Comparison of ENCODE assay signal across 8 cellular contexts in the genomic region with DNA sequence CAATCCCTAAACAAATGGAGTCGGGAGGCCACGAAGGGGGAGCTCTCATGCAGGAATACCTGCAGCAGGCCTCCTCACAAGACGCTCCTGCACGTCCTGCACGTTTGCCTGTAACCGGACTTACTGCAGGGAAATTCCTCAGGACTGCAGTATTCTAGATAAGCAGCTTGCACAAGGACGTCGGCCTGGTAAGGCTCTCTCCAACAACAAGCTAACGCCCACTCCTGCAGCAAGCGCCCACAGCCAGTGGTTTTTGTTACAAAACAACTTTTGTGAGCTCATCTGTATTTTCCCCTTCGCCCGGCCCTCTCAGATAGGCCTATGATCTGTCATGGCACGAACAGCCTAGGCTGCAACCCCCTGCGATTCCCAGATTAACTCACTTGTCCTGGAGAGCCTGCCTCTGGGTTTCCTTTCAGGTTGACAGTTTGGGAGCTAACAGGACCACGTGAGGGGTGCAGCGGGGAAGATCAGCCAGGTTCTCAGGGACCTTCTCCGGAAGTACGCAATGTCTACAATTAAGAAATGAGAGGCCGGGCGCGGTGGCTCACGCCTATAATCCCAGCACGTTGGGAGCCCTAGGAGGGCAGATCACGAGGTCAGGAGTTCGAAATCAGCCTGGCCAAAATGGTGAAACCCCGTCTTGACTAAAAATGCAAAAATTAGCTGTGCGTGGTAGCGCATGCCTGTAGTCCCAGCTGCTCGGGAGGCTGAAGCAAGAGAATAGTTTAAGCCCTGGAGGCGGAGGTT. TPM values are rescaled to one million over a fixed set of nuclear protein-coding genes. Genes with fewer than 3 reads are reported as not detected.
DNase-seq lines count a peak whose midpoint lies in the region; ATAC-seq and TF ChIP-seq lines count a peak whose summit lies in the region.

No MANE protein-coding gene starts in this region.

- TF ChIP-seq POLR2A in body of pancreas (IDR thresholded peaks at IDR 0.05) = peak in 2 of 3 donors; percentile 41 to 44

- H3K27ac ChIP-seq in body of pancreas = peak overlapping the region; percentile 20 to 100 (median 96)

- peak overlapping the region; percentile 89 to 93 (median 93) for H3K4me3 Mint-ChIP-seq in immature natural killer cell

- intact Hi-C loops in body of pancreas (cut with DNase I) = no loop called here

- no peaks in the 10 kb centered on the region for H3K27me3 ChIP-seq in body of pancreas

- H3K9me3 ChIP-seq in body of pancreas = no peaks in the 10 kb centered on the region

- H3K27ac Mint-ChIP-seq in immature natural killer cell = peak overlapping the region; percentile 86 to 95 (median 90)

- peaks cover 30% of the 10 kb centered on the region for H3K4me1 ChIP-seq in body of pancreas

- no peak for TF ChIP-seq CTCF in body of pancreas (IDR thresholded peaks at IDR 0.05)

- DNase-seq in NCI-H2227 (lab: John Stamatoyannopoulos, UW; ENCODE audit: unreplicated experiment) (peak; percentile 50), NCI-H2227 treated with DMSO at 0.1 percent for 48 hours (lab: John Stamatoyannopoulos, UW) (no peak), SKM-1 treated with dmso at 0.1 percent for 144 hours (lab: John Stamatoyannopoulos, UW; ENCODE audit: unreplicated experiment) (peak; percentile 79), body of pancreas (peak; percentile 57 to 76 (median 63)), immature natural killer cell (peak in 2 of 3 donors; percentile 24 to 31), activated gamma-delta T cell treated with Interleukin-2 at 50 U/mL for 16 hours (no peak), NCI-H345 (lab: John Stamatoyannopoulos, UW) (no peak)
- peak; percentile 43 for DNase-seq in stimulated activated CD4-positive, alpha-beta T cell treated with anti-CD3 and anti-CD28 coated beads, Interleukin-12 subunit alpha, Interleukin-12 subunit beta, amount 100 ng/mL, for 24 hours (ENCODE audit: low read depth in 2 of 2)

- peaks cover 0 to 4% (median 0%) of the 10 kb centered on the region in 3 donors for H3K36me3 Mint-ChIP-seq in immature natural killer cell

- peaks cover 30 to 32% of the 10 kb centered on the region in 2 donors for H3K4me1 Mint-ChIP-seq in immature natural killer cell

- peaks cover 13 to 26% (median 18%) of the 10 kb centered on the region in 3 donors for H3K27me3 Mint-ChIP-seq in immature natural killer cell (ENCODE audit: low read depth in 3 of 3)

- no peaks in the 10 kb centered on the region for H3K9me3 Mint-ChIP-seq in immature natural killer cell

- WGBS in body of pancreas, 2 donors = 1 to 6% methylated on average over 21 to 30 of the region's 30 CpGs

- peak overlapping the region; percentile 14 to 98 for H3K4me3 ChIP-seq in body of pancreas

- H3K36me3 ChIP-seq in body of pancreas (replicated peaks in 1 of 2; ENCODE audit: insufficient read depth in 1 of 2, low read depth in 2 of 2) = no peaks in the 10 kb centered on the region

- peak; percentile 3 for ATAC-seq in body of pancreas

RNA-seq across cellular contexts. Expression of gene MIB2, which starts 0.9 kb away (rescaled TPM):
- 100 to 1,000 TPM in 1 of 2 donors, 10 to 100 TPM in 1; 57.6 to 101 TPM for total RNA-seq in body of pancreas
- 10 to 100 TPM; 44.0 to 89.0 (median 86.7) TPM for polyA plus RNA-seq in immature natural killer cell

RNA-seq across cellular contexts. Expression of gene FNDC10, which starts 14.4 kb away (rescaled TPM):
- 1 to 10 TPM; 1.3 to 2.3 TPM for total RNA-seq in body of pancreas
- polyA plus RNA-seq in immature natural killer cell = 1 to 10 TPM in 2 of 3 donors, under 1 TPM in 1; 0.64 to 1.4 (median 1.1) TPM

RNA-seq across cellular contexts. Expression of gene MMP23B, which starts 17.6 kb away (rescaled TPM):
- total RNA-seq in body of pancreas = 1 to 10 TPM in 1 of 2 donors, under 1 TPM in 1; 0.99 to 1.8 TPM
- 10 to 100 TPM; 10.4 to 22.3 (median 12.6) TPM for polyA plus RNA-seq in immature natural killer cell

RNA-seq across cellular contexts. Expression of gene SSU72, which starts 39.7 kb away (rescaled TPM):
- 100 to 1,000 TPM in 1 of 2 donors, 10 to 100 TPM in 1; 82.1 to 113 TPM for total RNA-seq in body of pancreas
- polyA plus RNA-seq in immature natural killer cell = 100 to 1,000 TPM; 159 to 241 (median 160) TPM

RNA-seq across cellular contexts. Expression of gene CDK11B, which starts 44.4 kb away (rescaled TPM):
- 10 to 100 TPM; 14.5 to 45.5 TPM for total RNA-seq in body of pancreas
- 10 to 100 TPM in 1 of 3 donors, 1 to 10 TPM in 2; 4.8 to 25.0 (median 8.1) TPM for polyA plus RNA-seq in immature natural killer cell

Comparison
In these comparisons a context has a peak if more than half of its experiments do, and no peak if none do; other contexts are left out.
1. DNase-seq: peak in NCI-H2227 (single experiment), SKM-1 treated with dmso at 0.1 percent for 144 hours (single experiment), body of pancreas (4 of 4), immature natural killer cell (2 of 3) and stimulated activated CD4-positive, alpha-beta T cell treated with anti-CD3 and anti-CD28 coated beads, Interleukin-12 subunit alpha, Interleukin-12 subunit beta, amount 100 ng/mL, for 24 hours (2 of 2); none in NCI-H2227 treated with DMSO at 0.1 percent for 48 hours (single experiment), activated gamma-delta T cell treated with Interleukin-2 at 50 U/mL for 16 hours (single experiment) and NCI-H345 (single experiment).